In genomic region chr16:67110136-67110847, GRCh38 we compare ENCODE assay signal across 8 cellular contexts. TPM values are rescaled to one million over a fixed set of nuclear protein-coding genes. Genes with fewer than 3 reads are reported as not detected.
DNase-seq lines count a peak whose midpoint lies in the region; ATAC-seq, FAIRE-seq and TF ChIP-seq lines count a peak whose summit lies in the region.

No MANE protein-coding gene starts in this region.

- peak overlapping the region; percentile 100 for H2AFZ ChIP-seq in K562 (ENCODE audit: low read depth, low read length)

- in situ Hi-C loops in K562 (cut with MboI) = no loop called here
- in situ Hi-C loops in G401 (cut with HindIII; ENCODE audit: low sequenced_read_pairs) = no loop called here

- peak; percentile 40 for DNase-seq in Ammon's horn (ENCODE audit: low spot score)
- DNase-seq in NAMALWA (ENCODE audit: low spot score) = peak; percentile 30
- DNase-seq in K562 (ENCODE audit: extremely low read depth in 1 of 4, low spot score in 3 of 4) = peak in 1 of 4 experiments; percentile 39
- DNase-seq in right lobe of liver = no peak
- peak in 1 of 2 donors; percentile 28 for DNase-seq in thyroid gland
- no peak for DNase-seq in G401 (ENCODE audit: low spot score)
- DNase-seq in HPDE6-E6E7 (ENCODE audit: extremely low spot score) = no peak

- no peaks in the 10 kb centered on the region for H3K9me1 ChIP-seq in K562 (ENCODE audit: control insufficient read depth, insufficient read depth, low read length)

- H4K20me1 ChIP-seq in K562 (replicated peaks; ENCODE audit: control insufficient read depth, insufficient read depth, low read length) = peaks cover 2% of the 10 kb centered on the region; the same call in 1 of the 2 replicates

- TF ChIP-seq CTCF in K562 (IDR thresholded peaks at IDR 0.05 in 2 of 3, conservative IDR thresholded peaks at IDR 0.05 in 1 of 3; ENCODE audit: insufficient read depth in 2 of 3, low read depth in 1 of 3, low read length in 3 of 3) (no peak), right lobe of liver (IDR thresholded peaks at IDR 0.05) (no peak), thyroid gland (IDR thresholded peaks at IDR 0.05) (no peak)

- intact Hi-C loops in K562 (cut with micrococcal nuclease) = no loop called here
- intact Hi-C loops in right lobe of liver (cut with DNase I) = no loop called here
- intact Hi-C loops in thyroid gland (cut with DNase I) = loop anchor here (10.0 kb wide), 1 partner anchor 75 kb away; no protein-coding TSS in a partner anchor

- TF ChIP-seq POLR2A in K562 (conservative IDR thresholded peaks at IDR 0.05) (no peak), right lobe of liver (IDR thresholded peaks at IDR 0.05) (no peak), thyroid gland (IDR thresholded peaks at IDR 0.05) (no peak)

- H3K9me3 ChIP-seq in K562 (replicated peaks; ENCODE audit: control insufficient read depth, insufficient read depth, low read depth, low read length) = no peaks in the 10 kb centered on the region
- no peaks in the 10 kb centered on the region for H3K9me3 ChIP-seq in right lobe of liver
- H3K9me3 ChIP-seq in thyroid gland = no peaks in the 10 kb centered on the region

- POLR2A ChIA-PET in K562 (lab: Yijun Ruan, JAX) = interaction anchor here (0.6 to 0.7 kb wide), 3 partner anchors 20 to 1330 kb away, joined by 3 to 5 read pairs (median 3); no protein-coding TSS in a partner anchor

- no peaks in the 10 kb centered on the region for H3K27me3 ChIP-seq in K562 (ENCODE audit: control insufficient read depth in 2 of 2, insufficient read depth in 2 of 2, low read length in 2 of 2)
- H3K27me3 ChIP-seq in right lobe of liver = no peaks in the 10 kb centered on the region
- H3K27me3 ChIP-seq in thyroid gland = no peaks in the 10 kb centered on the region

- H3K27ac ChIP-seq in K562 (ENCODE audit: extremely low read depth, low read depth, low read length) (peak overlapping the region; percentile 47), right lobe of liver (peak overlapping the region; percentile 82), thyroid gland (peak overlapping the region; percentile 21 to 80 (median 56))

- H3K79me2 ChIP-seq in K562 (ENCODE audit: control insufficient read depth, insufficient read depth, low read length) = peaks cover 53% of the 10 kb centered on the region

- no peak for TF ChIP-seq EP300 in K562 (IDR thresholded peaks at IDR 0.05; ENCODE audit: low read length)

- H3K36me3 ChIP-seq in K562 (ENCODE audit: control insufficient read depth, insufficient read depth, low read length) (peaks cover 20% of the 10 kb centered on the region), right lobe of liver (no peaks in the 10 kb centered on the region), thyroid gland (no peaks in the 10 kb centered on the region)

- peak overlapping the region; percentile 100 for H3K4me2 ChIP-seq in K562 (ENCODE audit: insufficient read depth, low read length)

- H3K4me3 ChIP-seq in K562 (peak overlapping the region; percentile 98), right lobe of liver (peak overlapping the region; percentile 97 to 99 (median 99)), thyroid gland (replicated peaks in 1 of 3) (peak overlapping the region; percentile 79 to 95 (median 90))

- no peak for TF ChIP-seq RAD21 in K562 (CRISPR knock-in tag; conservative IDR thresholded peaks at IDR 0.05 in 1 of 2, IDR thresholded peaks at IDR 0.05 in 1 of 2)

- BruUV-seq in K562 (replicated peaks; lab: Mats Ljungman, UMichigan) = TSS peak; percentile 39

- peak overlapping the region; percentile 86 to 99 for H3K9ac ChIP-seq in K562 (ENCODE audit: insufficient read depth in 1 of 2, low read depth in 2 of 2, low read length in 2 of 2)

- H3K4me1 ChIP-seq in K562 (replicated peaks in 1 of 2; ENCODE audit: control insufficient read depth in 2 of 2, insufficient read depth in 2 of 2, low read length in 2 of 2) = peaks cover 23 to 26% of the 10 kb centered on the region in 2 experiments; a peak in 4 of 5 replicates
- H3K4me1 ChIP-seq in right lobe of liver = peaks cover 0 to 44% (median 8%) of the 10 kb centered on the region in 4 donors
- peaks cover 18 to 26% of the 10 kb centered on the region in 2 donors for H3K4me1 ChIP-seq in thyroid gland

- WGBS in K562 (ENCODE audit: insufficient coverage, low coverage, missing lambda C conversion rate) = 3% methylated on average over 27 of the region's 27 CpGs
- under 1% methylated on average over 18 of the region's 27 CpGs for whole genome bisulfite sequencing in right lobe of liver (ENCODE audit: insufficient coverage, low coverage, low lambda C conversion rate, missing lambda C conversion rate)
- 3 to 9% methylated on average over 17 to 27 of the region's 27 CpGs for WGBS in thyroid gland, 2 donors

- CTCF ChIA-PET in K562 (lab: Yijun Ruan, JAX; ENCODE audit: low intra/inter-chr PET ratio) = interaction anchor here (1.1 kb wide), 1 partner anchor 167 kb away, joined by 3 read pairs; no protein-coding TSS in a partner anchor

- ATAC-seq in GM19397 (IDR thresholded peaks at IDR 0.05; ENCODE audit: unreplicated experiment) (peak; percentile 10), K562 (peak; percentile 71), right lobe of liver (peak in 2 of 4 donors; percentile 0 to 3)

- FAIRE-seq in K562 (lab: Jason Lieb, UNC) = peak; percentile 23

RNA-seq across cellular contexts. Expression of gene PHAF1, which starts 0.6 kb away (rescaled TPM):
- 97.0 and 121 TPM in 2 replicates for total RNA-seq in K562 (2011; cell fraction: chromatin; rRNA removed; ENCODE audit: low replicate concordance)
- 54.0 and 57.9 TPM in 2 replicates for total RNA-seq in K562 (2011; cell fraction: nucleolus; rRNA removed)
- 82.9 and 126 TPM in 2 replicates for total RNA-seq in K562 (2011; cell fraction: nucleoplasm; rRNA removed)
- 13.8 and 19.7 TPM in 2 replicates for total RNA-seq in K562 (2014; rRNA removed)
- 12.9 and 13.5 TPM in 2 replicates for total RNA-seq in K562 (2014; rRNA removed; fragmentation: Illumina TruSeq; extraction: Trizol)
- 13.1 and 15.7 TPM in 2 replicates for total RNA-seq in K562 (2015; rRNA removed; fragmentation: Illumina TruSeq; extraction: Trizol)
- total RNA-seq in K562 (2021) = 13.8 and 14.1 TPM in 2 replicates
- polyA plus RNA-seq in K562 (2011; rRNA removed) = 25.4 and 30.6 TPM in 2 replicates
- polyA plus RNA-seq in K562 (2011; cell fraction: cytosol; rRNA removed) = 17.8 and 22.0 TPM in 2 replicates
- 54.6 and 63.5 TPM in 2 replicates for polyA plus RNA-seq in K562 (2011; cell fraction: nucleus; rRNA removed)
- polyA plus RNA-seq in K562 (2012) = 10.0 and 12.1 TPM in 2 replicates
- polyA plus RNA-seq in K562 (2014; fragmentation: Illumina TruSeq; extraction: Trizol) = 14.9 and 19.6 TPM in 2 replicates
- 1 to 10 TPM; 5.1 to 7.6 TPM for polyA plus RNA-seq in K562 (2014; fragmentation: Nextera tagmentation; extraction: Ambion mirVana)
- 11.3 and 15.0 TPM in 2 replicates for polyA plus RNA-seq in K562 (2014; rRNA removed)
- polyA minus RNA-seq in K562 (2011; rRNA and poly(A)+ RNA removed) = 33.5 and 33.7 TPM in 2 replicates
- polyA minus RNA-seq in K562 (2011; cell fraction: cytosol; rRNA and poly(A)+ RNA removed) = 16.2 and 19.0 TPM in 2 replicates
- polyA minus RNA-seq in K562 (2011; cell fraction: nucleus; rRNA and poly(A)+ RNA removed) = 21.9 and 37.4 TPM in 2 replicates
- total RNA-seq in right lobe of liver = 10 to 100 TPM; 22.3 to 45.1 (median 32.4) TPM
- total RNA-seq in thyroid gland = 10 to 100 TPM; 11.4 to 18.9 (median 17.5) TPM
- 35.3 and 40.9 TPM in 2 replicates for total RNA-seq in G401 (2014; rRNA removed; shearing (Covaris generic))

RNA-seq across cellular contexts. Expression of gene B3GNT9, which starts 40.5 kb away (rescaled TPM):
- total RNA-seq in K562 (2011; cell fraction: chromatin; rRNA removed; ENCODE audit: low replicate concordance) = 3.8 and 8.9 TPM in 2 replicates
- total RNA-seq in K562 (2011; cell fraction: nucleolus; rRNA removed) = 5.1 and 5.7 TPM in 2 replicates
- total RNA-seq in K562 (2011; cell fraction: nucleoplasm; rRNA removed) = 3.6 and 4.6 TPM in 2 replicates
- total RNA-seq in K562 (2014; rRNA removed) (0.91 and 2.1 TPM in 2 replicates), K562 (2014; rRNA removed; fragmentation: Illumina TruSeq; extraction: Trizol) (0.67 and 0.91 TPM in 2 replicates), K562 (2015; rRNA removed; fragmentation: Illumina TruSeq; extraction: Trizol) (1.1 TPM in 2 replicates), K562 (2021) (1.5 and 1.8 TPM in 2 replicates), right lobe of liver (1 to 10 TPM in 5 of 6 experiments, under 1 TPM in 1; 0.95 to 3.9 (median 1.7) TPM), thyroid gland (100 to 1,000 TPM in 1 of 4 donors, 10 to 100 TPM in 3; 52.0 to 103 (median 85.7) TPM)
- polyA plus RNA-seq in K562 (2011; rRNA removed) (1.5 TPM in 2 replicates), K562 (2014; fragmentation: Illumina TruSeq; extraction: Trizol) (0.90 and 1.1 TPM in 2 replicates), K562 (2014; fragmentation: Nextera tagmentation; extraction: Ambion mirVana) (under 1 TPM in 1 of 2 experiments, not detected in 1; 0.01 TPM), K562 (2014; rRNA removed) (1.6 TPM in 2 replicates)
- polyA plus RNA-seq in K562 (2011; cell fraction: cytosol; rRNA removed) = 2.2 and 3.4 TPM in 2 replicates
- polyA plus RNA-seq in K562 (2011; cell fraction: nucleus; rRNA removed) = 5.1 and 5.6 TPM in 2 replicates
- 1.1 and 3.5 TPM in 2 replicates for polyA plus RNA-seq in K562 (2012)
- polyA minus RNA-seq in K562 (2011; rRNA and poly(A)+ RNA removed) = 0.72 and 1.4 TPM in 2 replicates
- 1.0 and 1.5 TPM in 2 replicates for polyA minus RNA-seq in K562 (2011; cell fraction: cytosol; rRNA and poly(A)+ RNA removed)
- polyA minus RNA-seq in K562 (2011; cell fraction: nucleus; rRNA and poly(A)+ RNA removed) = 1.6 and 1.8 TPM in 2 replicates
- total RNA-seq in G401 (2014; rRNA removed; shearing (Covaris generic)) = 0.55 TPM in 1 of 2 replicates, not detected in the other

RNA-seq across cellular contexts. Expression of gene TRADD, which starts 49.4 kb away (rescaled TPM):
- 5.6 and 25.1 TPM in 2 replicates for total RNA-seq in K562 (2011; cell fraction: chromatin; rRNA removed; ENCODE audit: low replicate concordance)
- total RNA-seq in K562 (2011; cell fraction: nucleolus; rRNA removed) = 16.8 and 18.2 TPM in 2 replicates
- total RNA-seq in K562 (2011; cell fraction: nucleoplasm; rRNA removed) = 10.2 and 12.4 TPM in 2 replicates
- total RNA-seq in K562 (2014; rRNA removed) (11.9 and 18.0 TPM in 2 replicates), K562 (2014; rRNA removed; fragmentation: Illumina TruSeq; extraction: Trizol) (2.9 and 3.0 TPM in 2 replicates), K562 (2015; rRNA removed; fragmentation: Illumina TruSeq; extraction: Trizol) (5.4 and 5.6 TPM in 2 replicates), K562 (2021) (11.8 and 12.2 TPM in 2 replicates), right lobe of liver (10 to 100 TPM in 4 of 6 experiments, 1 to 10 TPM in 2; 9.5 to 16.3 (median 10.6) TPM), thyroid gland (10 to 100 TPM; 27.0 to 42.2 (median 37.0) TPM)
- polyA plus RNA-seq in K562 (2011; rRNA removed) (8.3 and 8.8 TPM in 2 replicates), K562 (2014; fragmentation: Illumina TruSeq; extraction: Trizol) (3.0 and 5.2 TPM in 2 replicates), K562 (2014; fragmentation: Nextera tagmentation; extraction: Ambion mirVana) (1 to 10 TPM in 1 of 2 experiments, under 1 TPM in 1; 0.76 to 1.7 TPM), K562 (2014; rRNA removed) (14.6 and 17.1 TPM in 2 replicates)
- 9.2 and 19.6 TPM in 2 replicates for polyA plus RNA-seq in K562 (2011; cell fraction: cytosol; rRNA removed)
- polyA plus RNA-seq in K562 (2011; cell fraction: nucleus; rRNA removed) = 21.1 and 36.4 TPM in 2 replicates
- 13.6 and 18.6 TPM in 2 replicates for polyA plus RNA-seq in K562 (2012)
- polyA minus RNA-seq in K562 (2011; rRNA and poly(A)+ RNA removed) = 0.69 and 1.9 TPM in 2 replicates
- 4.7 and 4.9 TPM in 2 replicates for polyA minus RNA-seq in K562 (2011; cell fraction: cytosol; rRNA and poly(A)+ RNA removed)
- polyA minus RNA-seq in K562 (2011; cell fraction: nucleus; rRNA and poly(A)+ RNA removed) = 4.3 and 5.3 TPM in 2 replicates
- 8.8 and 15.4 TPM in 2 replicates for total RNA-seq in G401 (2014; rRNA removed; shearing (Covaris generic))

RNA-seq across cellular contexts. Expression of gene FBXL8, which starts 49.5 kb away (rescaled TPM):
- total RNA-seq in K562 (2011; cell fraction: chromatin; rRNA removed; ENCODE audit: low replicate concordance) = 108 and 283 TPM in 2 replicates
- 168 and 184 TPM in 2 replicates for total RNA-seq in K562 (2011; cell fraction: nucleolus; rRNA removed)
- total RNA-seq in K562 (2011; cell fraction: nucleoplasm; rRNA removed) = 119 and 131 TPM in 2 replicates
- 12.5 and 14.5 TPM in 2 replicates for total RNA-seq in K562 (2014; rRNA removed)
- total RNA-seq in K562 (2014; rRNA removed; fragmentation: Illumina TruSeq; extraction: Trizol) = 4.0 and 4.7 TPM in 2 replicates
- total RNA-seq in K562 (2015; rRNA removed; fragmentation: Illumina TruSeq; extraction: Trizol) = 5.4 and 5.8 TPM in 2 replicates
- total RNA-seq in K562 (2021) = 17.6 and 22.1 TPM in 2 replicates
- polyA plus RNA-seq in K562 (2011; rRNA removed) = 10.9 and 18.2 TPM in 2 replicates
- 11.7 and 21.7 TPM in 2 replicates for polyA plus RNA-seq in K562 (2011; cell fraction: cytosol; rRNA removed)
- 80.6 and 125 TPM in 2 replicates for polyA plus RNA-seq in K562 (2011; cell fraction: nucleus; rRNA removed)
- 12.5 and 25.8 TPM in 2 replicates for polyA plus RNA-seq in K562 (2012)
- 4.4 and 7.4 TPM in 2 replicates for polyA plus RNA-seq in K562 (2014; fragmentation: Illumina TruSeq; extraction: Trizol)
- polyA plus RNA-seq in K562 (2014; fragmentation: Nextera tagmentation; extraction: Ambion mirVana) = under 1 TPM in 1 of 2 experiments, not detected in 1; 0.08 TPM
- 28.2 and 28.8 TPM in 2 replicates for polyA plus RNA-seq in K562 (2014; rRNA removed)
- 2.8 and 5.3 TPM in 2 replicates for polyA minus RNA-seq in K562 (2011; rRNA and poly(A)+ RNA removed)
- polyA minus RNA-seq in K562 (2011; cell fraction: cytosol; rRNA and poly(A)+ RNA removed) = 4.2 and 5.6 TPM in 2 replicates
- 22.2 and 24.5 TPM in 2 replicates for polyA minus RNA-seq in K562 (2011; cell fraction: nucleus; rRNA and poly(A)+ RNA removed)
- 10 to 100 TPM in 4 of 6 experiments, 1 to 10 TPM in 2; 6.1 to 15.0 (median 11.6) TPM for total RNA-seq in right lobe of liver
- total RNA-seq in thyroid gland = 10 to 100 TPM; 26.3 to 41.9 (median 35.6) TPM
- total RNA-seq in G401 (2014; rRNA removed; shearing (Covaris generic)) = 8.2 and 10.4 TPM in 2 replicates

RNA-seq across cellular contexts. Expression of gene HSF4, which starts 54.3 kb away (rescaled TPM):
- total RNA-seq in K562 (2011; cell fraction: chromatin; rRNA removed; ENCODE audit: low replicate concordance) = 143 and 358 TPM in 2 replicates
- total RNA-seq in K562 (2011; cell fraction: nucleolus; rRNA removed) = 185 and 204 TPM in 2 replicates
- 149 and 156 TPM in 2 replicates for total RNA-seq in K562 (2011; cell fraction: nucleoplasm; rRNA removed)
- total RNA-seq in K562 (2014; rRNA removed) (8.3 and 13.2 TPM in 2 replicates), K562 (2014; rRNA removed; fragmentation: Illumina TruSeq; extraction: Trizol) (3.4 and 5.3 TPM in 2 replicates), K562 (2015; rRNA removed; fragmentation: Illumina TruSeq; extraction: Trizol) (9.7 and 9.8 TPM in 2 replicates), K562 (2021) (22.6 and 25.2 TPM in 2 replicates), right lobe of liver (10 to 100 TPM; 10.4 to 44.1 (median 30.1) TPM), thyroid gland (10 to 100 TPM; 17.3 to 52.5 (median 36.6) TPM)
- polyA plus RNA-seq in K562 (2011; rRNA removed) (7.3 and 19.2 TPM in 2 replicates), K562 (2014; fragmentation: Illumina TruSeq; extraction: Trizol) (9.2 and 12.8 TPM in 2 replicates), K562 (2014; fragmentation: Nextera tagmentation; extraction: Ambion mirVana) (under 1 TPM in 1 of 2 experiments, not detected in 1; 0.50 TPM), K562 (2014; rRNA removed) (21.4 and 35.4 TPM in 2 replicates)
- polyA plus RNA-seq in K562 (2011; cell fraction: cytosol; rRNA removed) = 8.5 and 10.2 TPM in 2 replicates
- 197 and 252 TPM in 2 replicates for polyA plus RNA-seq in K562 (2011; cell fraction: nucleus; rRNA removed)
- polyA plus RNA-seq in K562 (2012) = 28.8 and 44.0 TPM in 2 replicates
- polyA minus RNA-seq in K562 (2011; rRNA and poly(A)+ RNA removed) = 1.5 and 4.8 TPM in 2 replicates
- polyA minus RNA-seq in K562 (2011; cell fraction: cytosol; rRNA and poly(A)+ RNA removed) = 3.6 and 5.6 TPM in 2 replicates
- polyA minus RNA-seq in K562 (2011; cell fraction: nucleus; rRNA and poly(A)+ RNA removed) = 25.0 and 38.5 TPM in 2 replicates
- 17.8 and 17.9 TPM in 2 replicates for total RNA-seq in G401 (2014; rRNA removed; shearing (Covaris generic))

Comparison
In these comparisons a context has a peak if more than half of its experiments do, and no peak if none do; other contexts are left out.
1. DNase-seq: peak in Ammon's horn (single experiment) and NAMALWA (single experiment); none in right lobe of liver (0 of 3), G401 (single experiment) and HPDE6-E6E7 (single experiment).
2. RNA of gene B3GNT9, which starts 40.5 kb away (total RNA-seq): 52.0 to 103 TPM in thyroid gland; 0.95 to 3.9 TPM in right lobe of liver, 0.67 to 8.9 TPM in K562 and 0.55 TPM in G401; every median in the first group is over 4 times any median in the second.
3. Peak in every context shown above with its lines, with median percentiles within 50 percentile points of each other: H3K27ac ChIP-seq and H3K4me3 ChIP-seq.